30 cellular contexts compared by ENCODE assay signal in genomic region chr2:135078417-135078816, GRCh38. TPM values are rescaled to one million over a fixed set of nuclear protein-coding genes. Genes with fewer than 3 reads are reported as not detected.
"Had no signal": no experiment of that assay in that cellular context is flagged by ENCODE, and none has a peak within 500 bp of the region (broad histone marks: within the 10 kb centered on the region; RNA-seq: fewer than 3 reads in every experiment).

No MANE protein-coding gene starts in this region.

- H3K4me3 ChIP-seq: stomach, suprapubic skin, testis, thoracic aorta, thyroid gland, tibial artery, tibial nerve, transverse colon, upper lobe of left lung, upper lobe of right lung, uterus, vagina had no signal

- H3K27me3 ChIP-seq: stomach, suprapubic skin, testis, thyroid gland, tibial artery, tibial nerve, transverse colon, upper lobe of left lung, upper lobe of right lung, uterus had no signal

- DNase-seq: stimulated activated CD4-positive, alpha-beta T cell treated with anti-CD3 and anti-CD28 coated beads, Interleukin-2, amount 100 ng/mL, for 48 hours; stimulated activated CD4-positive, alpha-beta T cell treated with anti-CD3 and anti-CD28 coated beads, Interleukin-4, amount 100 ng/mL, for 1 hour; stimulated activated CD4-positive, alpha-beta T cell treated with anti-CD3 and anti-CD28 coated beads, Interleukin-4, amount 100 ng/mL, for 24 hours; stimulated activated CD4-positive, alpha-beta T cell treated with anti-CD3 and anti-CD28 coated beads, Interleukin-4, amount 100 ng/mL, for 4 hours; stimulated activated CD8-positive, alpha-beta memory T cell treated with anti-CD3 and anti-CD28 coated beads, Interleukin-4, amount 100 ng/mL, for 48 hours; stimulated activated naive B cell treated with anti-CD40 and anti-IgM and Interleukin-4, amounts not matched to agents 10 μg/mL and 1 μg/mL and 100 μg/mL, for 72 hours; stimulated activated naive CD4-positive, alpha-beta T cell; stimulated activated naive CD4-positive, alpha-beta T cell treated with Interleukin-2 at 50 U/mL for 16 hours; stimulated activated naive CD8-positive, alpha-beta T cell treated with anti-CD3 and anti-CD28 coated beads, Interleukin-15, amount 100 ng/mL, for 72 hours; stimulated activated naive CD8-positive, alpha-beta T cell treated with anti-CD3 and anti-CD28 coated beads, Interleukin-15, Interleukin-2, amounts not matched to agents 100 U/mL and 50 U/mL, for 24 hours; stomach; substantia nigra; testis; thyroid gland; tibial artery; transverse colon; trophoblast cell; upper lobe of left lung; upper lobe of right lung; uterus had no signal

- H3K27ac ChIP-seq: stomach, suprapubic skin, testis, thoracic aorta, thyroid gland, tibial artery, tibial nerve, transverse colon, upper lobe of left lung, upper lobe of right lung, uterus, vagina had no signal

- H3K4me1 ChIP-seq: testis, thyroid gland, tibial nerve, upper lobe of left lung, upper lobe of right lung, uterus had no signal

- H3K9me3 ChIP-seq: stomach, suprapubic skin, testis, thoracic aorta, thyroid gland, tibial artery, tibial nerve, transverse colon, upper lobe of left lung, upper lobe of right lung, uterus, vagina had no signal

- H3K36me3 ChIP-seq: thyroid gland, uterus had no signal

- FAIRE-seq: urothelium cell line had no signal

- ATAC-seq: stimulated activated effector memory CD8-positive, alpha-beta T cell treated with anti-CD3 and anti-CD28 coated beads, Interleukin-12 subunit alpha, Interleukin-12 subunit beta, amount 100 ng/mL, for 72 hours; stimulated activated memory B cell treated with anti-CD40 and anti-IgM and Interleukin-4, amounts not matched to agents 10 μg/mL and 1 μg/mL and 100 μg/mL, for 72 hours; stimulated activated naive B cell treated with anti-CD40 and anti-IgM and Interleukin-4, amounts not matched to agents 10 μg/mL and 1 μg/mL and 100 μg/mL, for 72 hours; stimulated activated naive CD8-positive, alpha-beta T cell treated with anti-CD3 and anti-CD28 coated beads, Interleukin-15, amount 100 ng/mL, for 72 hours; stimulated activated naive CD8-positive, alpha-beta T cell treated with anti-CD3 and anti-CD28 coated beads, Interleukin-15, Interleukin-2, amounts not matched to agents 100 U/mL and 50 U/mL, for 24 hours; upper lobe of right lung had no signal

RNA-seq across cellular contexts. Expression of gene MAP3K19, which starts 31.2 kb away (rescaled TPM):
- total RNA-seq: subcutaneous adipose tissue, suprapubic skin, thoracic aorta, tibial nerve, transverse colon, upper lobe of right lung, ureter, urinary bladder, vagina had no signal
- polyA plus RNA-seq: stomach, urinary bladder had no signal
